34 cellular contexts compared by ENCODE assay signal in genomic region chr4:34039766-34040165, GRCh38.
"Had no signal": no experiment of that assay in that cellular context is flagged by ENCODE, and none has a peak within 500 bp of the region (broad histone marks: within the 10 kb centered on the region; RNA-seq: fewer than 3 reads in every experiment).

No MANE protein-coding gene starts in this region.

- FAIRE-seq: colon had no signal

- H3K27me3 Mint-ChIP-seq: activated CD4-positive, alpha-beta memory T cell treated with anti-CD3 and anti-CD28 coated beads for 36 hours; activated CD4-positive, alpha-beta T cell treated with anti-CD3 and anti-CD28 coated beads for 36 hours; activated CD4-positive, alpha-beta T cell treated with anti-CD3 and anti-CD28 coated beads, Interleukin-2, amount 10 ng/mL, durations not matched to agents 24 days and 14 days; activated CD8-positive, alpha-beta memory T cell treated with anti-CD3 and anti-CD28 coated beads, Interleukin-2, amount 10 ng/mL, durations not matched to agents 7 days and 5 days; activated naive CD4-positive, alpha-beta T cell treated with anti-CD3 and anti-CD28 coated beads, Interleukin-2, amount 50 U/mL, for 24 hours; activated naive CD8-positive, alpha-beta T cell treated with anti-CD3 and anti-CD28 coated beads for 36 hours; activated naive CD8-positive, alpha-beta T cell treated with anti-CD3 and anti-CD28 coated beads, Interleukin-2, amount 50 U/mL, for 24 hours; effector memory CD8-positive, alpha-beta T cell had no signal

- ATAC-seq: activated CD4-positive, alpha-beta T cell treated with anti-CD3 and anti-CD28 coated beads for 36 hours; activated CD8-positive, alpha-beta memory T cell treated with anti-CD3 and anti-CD28 coated beads, Interleukin-2, amount 10 ng/mL, durations not matched to agents 7 days and 5 days; activated CD8-positive, alpha-beta T cell treated with anti-CD3 and anti-CD28 coated beads, Interleukin-2, amount 10 ng/mL, durations not matched to agents 7 days and 5 days; activated naive CD8-positive, alpha-beta T cell treated with anti-CD3 and anti-CD28 coated beads, Interleukin-2, amount 50 U/mL, for 24 hours; body of pancreas; effector memory CD8-positive, alpha-beta T cell; foreskin keratinocyte; gastroesophageal sphincter; heart right ventricle had no signal

- H3K27ac Mint-ChIP-seq: activated CD4-positive, alpha-beta memory T cell treated with anti-CD3 and anti-CD28 coated beads for 36 hours; activated CD4-positive, alpha-beta T cell treated with anti-CD3 and anti-CD28 coated beads for 36 hours; activated CD4-positive, alpha-beta T cell treated with anti-CD3 and anti-CD28 coated beads, Interleukin-2, amount 10 ng/mL, durations not matched to agents 24 days and 14 days; activated CD8-positive, alpha-beta memory T cell treated with anti-CD3 and anti-CD28 coated beads, Interleukin-2, amount 10 ng/mL, durations not matched to agents 7 days and 5 days; activated CD8-positive, alpha-beta T cell treated with anti-CD3 and anti-CD28 coated beads, Interleukin-2, amount 10 ng/mL, durations not matched to agents 7 days and 5 days; activated naive CD4-positive, alpha-beta T cell treated with anti-CD3 and anti-CD28 coated beads for 36 hours; activated naive CD4-positive, alpha-beta T cell treated with anti-CD3 and anti-CD28 coated beads, Interleukin-2, amount 50 U/mL, for 24 hours; activated naive CD8-positive, alpha-beta T cell treated with anti-CD3 and anti-CD28 coated beads for 36 hours; activated naive CD8-positive, alpha-beta T cell treated with anti-CD3 and anti-CD28 coated beads, Interleukin-2, amount 50 U/mL, for 24 hours; activated T-helper 1 cell treated with anti-CD3 and anti-CD28 coated beads, Interleukin-12 subunit alpha, Interleukin-12 subunit beta, Interleukin-2, Interleukin-4 antibody, amounts not matched to agents 30 ng/mL and 10 ng/mL and 1 ng/mL, durations not matched to agents 14 hours and 24 hours and 36 hours; activated T-helper 2 cell treated with anti-CD3 and anti-CD28 coated beads, Interferon-gamma antibody, Interleukin-2, Interleukin-4, amounts not matched to agents 10 μg/mL and 5 μg/mL and 100 μg/mL, durations not matched to agents 14 hours and 24 hours and 36 hours; effector memory CD8-positive, alpha-beta T cell; T-helper 1 cell treated with Interleukin-12 subunit alpha and Interleukin-12 subunit beta and Interleukin-4 antibody, amounts not matched to agents 30 μg/mL and 1 μg/mL, for 36 hours had no signal

- H3K27me3 ChIP-seq: adrenal gland, body of pancreas, esophagus muscularis mucosa, foreskin keratinocyte, gastroesophageal sphincter, heart right ventricle had no signal

- H3K9me3 Mint-ChIP-seq: activated CD4-positive, alpha-beta T cell treated with anti-CD3 and anti-CD28 coated beads, Interleukin-2, amount 10 ng/mL, durations not matched to agents 24 days and 14 days had no signal

- H3K36me3 Mint-ChIP-seq: activated CD4-positive, alpha-beta memory T cell treated with anti-CD3 and anti-CD28 coated beads for 36 hours; activated CD8-positive, alpha-beta memory T cell treated with anti-CD3 and anti-CD28 coated beads, Interleukin-2, amount 10 ng/mL, durations not matched to agents 7 days and 5 days; activated naive CD4-positive, alpha-beta T cell treated with anti-CD3 and anti-CD28 coated beads, Interleukin-2, amount 50 U/mL, for 24 hours; activated naive CD8-positive, alpha-beta T cell treated with anti-CD3 and anti-CD28 coated beads for 36 hours had no signal

- H3K27ac ChIP-seq: adrenal gland, body of pancreas, esophagus muscularis mucosa, foreskin keratinocyte, gastroesophageal sphincter, heart right ventricle had no signal

- H3K4me1 ChIP-seq: adrenal gland, body of pancreas, esophagus muscularis mucosa, foreskin keratinocyte, gastroesophageal sphincter, heart right ventricle had no signal

- H3K9me3 ChIP-seq: adrenal gland, body of pancreas, esophagus muscularis mucosa, gastroesophageal sphincter had no signal

- H3K4me3 ChIP-seq: adrenal gland, body of pancreas, esophagus muscularis mucosa, gastroesophageal sphincter, heart right ventricle had no signal

- H3K4me3 Mint-ChIP-seq: activated CD4-positive, alpha-beta memory T cell treated with anti-CD3 and anti-CD28 coated beads for 36 hours; activated CD4-positive, alpha-beta T cell treated with anti-CD3 and anti-CD28 coated beads for 36 hours; activated CD4-positive, alpha-beta T cell treated with anti-CD3 and anti-CD28 coated beads, Interleukin-2, amount 10 ng/mL, durations not matched to agents 24 days and 14 days; activated CD8-positive, alpha-beta memory T cell treated with anti-CD3 and anti-CD28 coated beads, Interleukin-2, amount 10 ng/mL, durations not matched to agents 7 days and 5 days; activated CD8-positive, alpha-beta T cell treated with anti-CD3 and anti-CD28 coated beads, Interleukin-2, amount 10 ng/mL, durations not matched to agents 7 days and 5 days; activated naive CD4-positive, alpha-beta T cell treated with anti-CD3 and anti-CD28 coated beads for 36 hours; activated naive CD4-positive, alpha-beta T cell treated with anti-CD3 and anti-CD28 coated beads, Interleukin-2, amount 50 U/mL, for 24 hours; activated naive CD8-positive, alpha-beta T cell treated with anti-CD3 and anti-CD28 coated beads for 36 hours; activated naive CD8-positive, alpha-beta T cell treated with anti-CD3 and anti-CD28 coated beads, Interleukin-2, amount 50 U/mL, for 24 hours; activated T-helper 1 cell treated with anti-CD3 and anti-CD28 coated beads, Interleukin-12 subunit alpha, Interleukin-12 subunit beta, Interleukin-2, Interleukin-4 antibody, amounts not matched to agents 30 ng/mL and 10 ng/mL and 1 ng/mL, durations not matched to agents 14 hours and 24 hours and 36 hours; effector memory CD8-positive, alpha-beta T cell; T-helper 1 cell treated with Interleukin-12 subunit alpha and Interleukin-12 subunit beta and Interleukin-4 antibody, amounts not matched to agents 30 μg/mL and 1 μg/mL, for 36 hours had no signal

- H3K4me1 Mint-ChIP-seq: activated CD4-positive, alpha-beta T cell treated with anti-CD3 and anti-CD28 coated beads for 36 hours; activated CD4-positive, alpha-beta T cell treated with anti-CD3 and anti-CD28 coated beads, Interleukin-2, amount 10 ng/mL, durations not matched to agents 24 days and 14 days; activated CD8-positive, alpha-beta memory T cell treated with anti-CD3 and anti-CD28 coated beads, Interleukin-2, amount 10 ng/mL, durations not matched to agents 7 days and 5 days; activated naive CD4-positive, alpha-beta T cell treated with anti-CD3 and anti-CD28 coated beads, Interleukin-2, amount 50 U/mL, for 24 hours; activated naive CD8-positive, alpha-beta T cell treated with anti-CD3 and anti-CD28 coated beads for 36 hours; activated naive CD8-positive, alpha-beta T cell treated with anti-CD3 and anti-CD28 coated beads, Interleukin-2, amount 50 U/mL, for 24 hours had no signal

- DNase-seq: activated CD4-positive, alpha-beta memory T cell treated with anti-CD3 and anti-CD28 coated beads for 36 hours; activated CD4-positive, alpha-beta T cell treated with anti-CD3 and anti-CD28 coated beads for 36 hours; activated CD4-positive, alpha-beta T cell treated with anti-CD3 and anti-CD28 coated beads, Interleukin-2, amount 10 ng/mL, durations not matched to agents 24 days and 14 days; activated CD4-positive, CD25-positive, alpha-beta regulatory T cell; activated CD4-positive, CD25-positive, alpha-beta regulatory T cell treated with anti-CD3 and anti-CD28 coated beads, Interleukin-2, amount 50 U/mL, for 72 hours; activated CD8-positive, alpha-beta memory T cell treated with anti-CD3 and anti-CD28 coated beads, Interleukin-2, amount 10 ng/mL, durations not matched to agents 7 days and 5 days; activated CD8-positive, alpha-beta memory T cell treated with anti-CD3 and anti-CD28 coated beads, Interleukin-2, amount 50 U/mL, for 4 hours; activated CD8-positive, alpha-beta T cell treated with anti-CD3 and anti-CD28 coated beads, Interleukin-2, amount 10 ng/mL, durations not matched to agents 7 days and 5 days; activated effector memory CD4-positive, alpha-beta T cell treated with anti-CD3 and anti-CD28 coated beads, Interleukin-2, amount 50 U/mL, for 16 hours; activated naive CD4-positive, alpha-beta T cell treated with anti-CD3 and anti-CD28 coated beads for 36 hours; activated naive CD8-positive, alpha-beta T cell treated with anti-CD3 and anti-CD28 coated beads for 36 hours; activated naive CD8-positive, alpha-beta T cell treated with anti-CD3 and anti-CD28 coated beads, Interleukin-2, amount 50 U/mL, for 24 hours; activated T-cell treated with anti-CD3 and anti-CD28 coated beads, Interleukin-2, amount 50 U/mL, for 1 hour; activated T-cell treated with anti-CD3 and anti-CD28 coated beads, Interleukin-2, amount 50 U/mL, for 48 hours; adrenal gland; amygdala; aorta; body of pancreas; caudate nucleus; cortex of kidney; dermis blood vessel endothelial cell; effector CD4-positive, alpha-beta T cell; effector memory CD8-positive, alpha-beta T cell; erythroblast; foreskin keratinocyte; heart right ventricle; T1000 had no signal

- H3K36me3 ChIP-seq: adrenal gland, esophagus muscularis mucosa, gastroesophageal sphincter, heart right ventricle had no signal
